In the genomic region with DNA sequence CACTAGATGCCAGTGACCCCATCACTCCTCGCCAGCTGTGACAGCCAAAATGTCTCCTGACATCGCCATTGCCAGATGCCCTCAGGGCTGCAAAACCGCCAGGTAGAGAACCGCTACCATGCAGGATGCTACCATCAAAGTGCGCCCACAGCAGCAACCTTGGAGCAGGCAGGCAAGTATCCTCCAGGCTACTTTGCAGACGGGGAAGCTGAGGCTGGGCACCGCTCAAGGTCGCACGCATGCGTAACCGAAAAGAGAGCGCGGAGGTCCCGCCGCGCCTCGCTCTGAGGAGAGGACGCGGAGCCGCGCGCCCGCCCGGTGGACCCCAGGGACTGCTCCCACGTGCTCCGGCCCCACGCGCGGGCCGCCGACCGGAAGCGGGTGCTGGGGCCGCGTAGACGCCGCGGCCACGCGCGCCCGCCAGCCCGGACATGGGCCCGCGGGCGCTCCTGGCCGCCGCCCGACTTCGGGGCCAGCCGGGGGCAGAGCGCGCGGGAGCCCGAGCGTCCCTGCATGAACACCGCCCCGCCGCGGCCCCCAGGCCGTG, we compare ENCODE assay signal across 8 cellular contexts. TPM values are rescaled to one million over a fixed set of nuclear protein-coding genes. Genes with fewer than 3 reads are reported as not detected.
DNase-seq lines count a peak whose midpoint lies in the region; ATAC-seq and TF ChIP-seq lines count a peak whose summit lies in the region.

A gene with protein sequence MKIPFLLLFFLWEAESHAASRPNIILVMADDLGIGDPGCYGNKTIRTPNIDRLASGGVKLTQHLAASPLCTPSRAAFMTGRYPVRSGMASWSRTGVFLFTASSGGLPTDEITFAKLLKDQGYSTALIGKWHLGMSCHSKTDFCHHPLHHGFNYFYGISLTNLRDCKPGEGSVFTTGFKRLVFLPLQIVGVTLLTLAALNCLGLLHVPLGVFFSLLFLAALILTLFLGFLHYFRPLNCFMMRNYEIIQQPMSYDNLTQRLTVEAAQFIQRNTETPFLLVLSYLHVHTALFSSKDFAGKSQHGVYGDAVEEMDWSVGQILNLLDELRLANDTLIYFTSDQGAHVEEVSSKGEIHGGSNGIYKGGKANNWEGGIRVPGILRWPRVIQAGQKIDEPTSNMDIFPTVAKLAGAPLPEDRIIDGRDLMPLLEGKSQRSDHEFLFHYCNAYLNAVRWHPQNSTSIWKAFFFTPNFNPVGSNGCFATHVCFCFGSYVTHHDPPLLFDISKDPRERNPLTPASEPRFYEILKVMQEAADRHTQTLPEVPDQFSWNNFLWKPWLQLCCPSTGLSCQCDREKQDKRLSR (plus strand): TSS at position 282 of the 547 bp plus-strand sequence. CDS start 105,488 bp downstream, outside the sequence.

- H2AFZ ChIP-seq in smooth muscle cell (ENCODE audit: low read depth) = peak within 1 kb of the TSS; percentile 98

- no peaks in the 10 kb centered on the region for H3K9me3 ChIP-seq in smooth muscle cell (replicated peaks; ENCODE audit: low read depth)

- no peaks in the 10 kb centered on the region for H3K27me3 Mint-ChIP-seq in brain

- no peaks in the 10 kb centered on the region for H3K36me3 ChIP-seq in BJ (ENCODE audit: control insufficient read depth, insufficient read depth, low read length)
- H3K36me3 ChIP-seq in smooth muscle cell (ENCODE audit: low read depth) = no peaks in the 10 kb centered on the region

- POLR2A ChIA-PET in BJ (lab: Charles Lee) = no interaction called here

- no peak for DNase-seq in BJ (ENCODE audit: low read depth)
- peak; percentile 14 for DNase-seq in GM19240 (ENCODE audit: insufficient read length, low spot score)
- peak; percentile 60 for DNase-seq in islet precursor cell
- peak; percentile 20 for DNase-seq in smooth muscle cell (lab: John Stamatoyannopoulos, UW; ENCODE audit: unreplicated experiment)
- DNase-seq in DMS114 treated with DMSO at 0.1 percent for 48 hours (lab: John Stamatoyannopoulos, UW; ENCODE audit: unreplicated experiment) = no peak

- H3K27ac ChIP-seq in smooth muscle cell (ENCODE audit: low read depth) = no peak within 1 kb of the TSS

- peaks cover 5% of the 10 kb centered on the region for H3K36me3 Mint-ChIP-seq in brain

- H3K79me2 ChIP-seq in smooth muscle cell (ENCODE audit: low read depth) = no peaks in the 10 kb centered on the region

- peak within 1 kb of the TSS; percentile 85 for H3K4me3 ChIP-seq in BJ (ENCODE audit: low read depth, low read length)
- peak within 1 kb of the TSS; percentile 88 for H3K4me3 ChIP-seq in smooth muscle cell

- no peak within 1 kb of the TSS for H3K9ac ChIP-seq in smooth muscle cell (ENCODE audit: low read depth)

- peak within 1 kb of the TSS; percentile 95 to 100 (median 97) for H3K27ac Mint-ChIP-seq in brain

- H3K27me3 ChIP-seq in BJ (ENCODE audit: control insufficient read depth, insufficient read depth, low read length) (no peaks in the 10 kb centered on the region), smooth muscle cell (ENCODE audit: low read depth) (no peaks in the 10 kb centered on the region)

- peak within 1 kb of the TSS; percentile 91 for H3K4me2 ChIP-seq in smooth muscle cell

- H3K4me1 ChIP-seq in smooth muscle cell (ENCODE audit: low read depth) = no peaks in the 10 kb centered on the region

- no peaks in the 10 kb centered on the region for H4K20me1 ChIP-seq in smooth muscle cell (ENCODE audit: low read depth)

- WGBS in smooth muscle cell (ENCODE audit: low lambda C conversion rate) = 36% methylated on average over 46 of the region's 61 CpGs

- ATAC-seq in HG03354 (IDR thresholded peaks at IDR 0.05; ENCODE audit: poor library complexity, severe bottlenecking, unreplicated experiment) (peak; percentile 47), SK-N-SH treated with all-trans-retinoic acid at 6 μM for 48 hours (peak; percentile 55)

- H3K4me1 Mint-ChIP-seq in brain = peaks cover 61% of the 10 kb centered on the region

- H3K4me3 Mint-ChIP-seq in brain = peak within 1 kb of the TSS; percentile 89 to 95 (median 94)

- H3F3A ChIP-seq in smooth muscle cell (ENCODE audit: low read depth) = no peaks in the 10 kb centered on the region

- TF ChIP-seq CTCF in BJ (IDR thresholded peaks at IDR 0.05; ENCODE audit: insufficient read depth, low read depth, low read length) (no peak), brain (conservative IDR thresholded peaks at IDR 0.05) (no peak), smooth muscle cell (IDR thresholded peaks at IDR 0.05; ENCODE audit: borderline replicate concordance, insufficient read depth, poor library complexity, severe bottlenecking) (no peak)

- CTCF ChIA-PET in BJ (lab: Yijun Ruan, JAX) = no interaction called here

- H3K9me3 Mint-ChIP-seq in brain = peaks cover 0 to 5% (median 0%) of the 10 kb centered on the region in 5 experiments

TF ChIP-seq in SK-N-SH treated with all-trans-retinoic acid at 6 μM for 48 hours, 23 proteins besides CTCF, POLR2A, EP300 and RAD21:
- TF ChIP-seq, protein P1, sequence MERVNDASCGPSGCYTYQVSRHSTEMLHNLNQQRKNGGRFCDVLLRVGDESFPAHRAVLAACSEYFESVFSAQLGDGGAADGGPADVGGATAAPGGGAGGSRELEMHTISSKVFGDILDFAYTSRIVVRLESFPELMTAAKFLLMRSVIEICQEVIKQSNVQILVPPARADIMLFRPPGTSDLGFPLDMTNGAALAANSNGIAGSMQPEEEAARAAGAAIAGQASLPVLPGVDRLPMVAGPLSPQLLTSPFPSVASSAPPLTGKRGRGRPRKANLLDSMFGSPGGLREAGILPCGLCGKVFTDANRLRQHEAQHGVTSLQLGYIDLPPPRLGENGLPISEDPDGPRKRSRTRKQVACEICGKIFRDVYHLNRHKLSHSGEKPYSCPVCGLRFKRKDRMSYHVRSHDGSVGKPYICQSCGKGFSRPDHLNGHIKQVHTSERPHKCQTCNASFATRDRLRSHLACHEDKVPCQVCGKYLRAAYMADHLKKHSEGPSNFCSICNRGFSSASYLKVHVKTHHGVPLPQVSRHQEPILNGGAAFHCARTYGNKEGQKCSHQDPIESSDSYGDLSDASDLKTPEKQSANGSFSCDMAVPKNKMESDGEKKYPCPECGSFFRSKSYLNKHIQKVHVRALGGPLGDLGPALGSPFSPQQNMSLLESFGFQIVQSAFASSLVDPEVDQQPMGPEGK (CRISPR knock-in tag; IDR thresholded peaks at IDR 0.05; ENCODE audit: borderline replicate concordance) = no peak
- TF ChIP-seq ZNF70 (CRISPR knock-in tag; IDR thresholded peaks at IDR 0.05) (no peak), ZNF565 (CRISPR knock-in tag; conservative IDR thresholded peaks at IDR 0.05; ENCODE audit: low read depth) (no peak)
TF ChIP-seq in SK-N-SH treated with all-trans-retinoic acid at 6 μM for 48 hours: peak in this region for 0.

RNA-seq across cellular contexts. Expression of the gene that starts here (rescaled TPM):
- polyA plus RNA-seq in BJ (2011; rRNA removed) = 11.8 and 14.7 TPM in 2 replicates
- 12.1 and 15.4 TPM in 2 replicates for polyA minus RNA-seq in BJ (2011; rRNA and poly(A)+ RNA removed)
- polyA plus RNA-seq in brain (ENCODE audit: insufficient read depth, low read depth, low replicate concordance) = 5.4 TPM
- total RNA-seq in smooth muscle cell = 2.7 and 3.8 TPM in 2 replicates
- polyA plus RNA-seq in smooth muscle cell = 2.2 and 2.7 TPM in 2 replicates

Comparison
In these comparisons a context has a peak if more than half of its experiments do, and no peak if none do; other contexts are left out.
1. DNase-seq: peak in GM19240 (single experiment), islet precursor cell (single experiment) and smooth muscle cell (single experiment); none in BJ (single experiment) and DMS114 treated with DMSO at 0.1 percent for 48 hours (single experiment).